In genomic region chr7:29413511-29414178, GRCh38 we compare ENCODE assay signal across 12 cellular contexts.
"Had no signal": no experiment of that assay in that cellular context is flagged by ENCODE, and none has a peak within 500 bp of the region (broad histone marks: within the 10 kb centered on the region; RNA-seq: fewer than 3 reads in every experiment).

No MANE protein-coding gene starts in this region.

- H3K4me1 ChIP-seq: ascending aorta, colonic mucosa, SJCRH30 had no signal

- DNase-seq: activated CD4-positive, alpha-beta T cell treated with anti-CD3 and anti-CD28 coated beads for 36 hours; activated CD8-positive, alpha-beta T cell treated with anti-CD3 and anti-CD28 coated beads, Interleukin-2, amount 10 ng/mL, durations not matched to agents 7 days and 5 days; activated naive CD4-positive, alpha-beta T cell; colonic mucosa; mesenchymal stem cell; retina; SJCRH30; transverse colon had no signal

- H3K4me3 ChIP-seq: ascending aorta, colonic mucosa, SJCRH30, smooth muscle cell, transverse colon had no signal

- H3K9me3 Mint-ChIP-seq: activated T-helper 1 cell treated with anti-CD3 and anti-CD28 coated beads, Interleukin-12 subunit alpha, Interleukin-12 subunit beta, Interleukin-2, Interleukin-4 antibody, amounts not matched to agents 30 ng/mL and 10 ng/mL and 1 ng/mL, durations not matched to agents 14 hours and 24 hours and 36 hours; stimulated activated memory B cell treated with anti-CD40 and anti-IgM and Interleukin-4, amounts not matched to agents 10 μg/mL and 1 μg/mL and 100 μg/mL, for 72 hours had no signal

- H3K27ac ChIP-seq: ascending aorta, colonic mucosa, SJCRH30, transverse colon had no signal

- H3K36me3 ChIP-seq: ascending aorta, colonic mucosa, SJCRH30, transverse colon had no signal

- ATAC-seq: activated CD4-positive, alpha-beta T cell treated with anti-CD3 and anti-CD28 coated beads for 36 hours; activated CD8-positive, alpha-beta T cell treated with anti-CD3 and anti-CD28 coated beads, Interleukin-2, amount 10 ng/mL, durations not matched to agents 7 days and 5 days; stimulated activated memory B cell treated with anti-CD40 and anti-IgM and Interleukin-4, amounts not matched to agents 10 μg/mL and 1 μg/mL and 100 μg/mL, for 72 hours had no signal

- H3K27me3 Mint-ChIP-seq: activated CD4-positive, alpha-beta T cell treated with anti-CD3 and anti-CD28 coated beads for 36 hours had no signal

- H3K27ac Mint-ChIP-seq: activated CD4-positive, alpha-beta T cell treated with anti-CD3 and anti-CD28 coated beads for 36 hours; activated CD8-positive, alpha-beta T cell treated with anti-CD3 and anti-CD28 coated beads, Interleukin-2, amount 10 ng/mL, durations not matched to agents 7 days and 5 days; activated T-helper 1 cell treated with anti-CD3 and anti-CD28 coated beads, Interleukin-12 subunit alpha, Interleukin-12 subunit beta, Interleukin-2, Interleukin-4 antibody, amounts not matched to agents 30 ng/mL and 10 ng/mL and 1 ng/mL, durations not matched to agents 14 hours and 24 hours and 36 hours; stimulated activated memory B cell treated with anti-CD40 and anti-IgM and Interleukin-4, amounts not matched to agents 10 μg/mL and 1 μg/mL and 100 μg/mL, for 72 hours had no signal

- H3K4me3 Mint-ChIP-seq: activated CD4-positive, alpha-beta T cell treated with anti-CD3 and anti-CD28 coated beads for 36 hours; activated CD8-positive, alpha-beta T cell treated with anti-CD3 and anti-CD28 coated beads, Interleukin-2, amount 10 ng/mL, durations not matched to agents 7 days and 5 days; activated T-helper 1 cell treated with anti-CD3 and anti-CD28 coated beads, Interleukin-12 subunit alpha, Interleukin-12 subunit beta, Interleukin-2, Interleukin-4 antibody, amounts not matched to agents 30 ng/mL and 10 ng/mL and 1 ng/mL, durations not matched to agents 14 hours and 24 hours and 36 hours; stimulated activated memory B cell treated with anti-CD40 and anti-IgM and Interleukin-4, amounts not matched to agents 10 μg/mL and 1 μg/mL and 100 μg/mL, for 72 hours had no signal

- H3K9me3 ChIP-seq: ascending aorta, colonic mucosa, SJCRH30, transverse colon had no signal

- H3K4me2 ChIP-seq: smooth muscle cell had no signal

- H3K36me3 Mint-ChIP-seq: stimulated activated memory B cell treated with anti-CD40 and anti-IgM and Interleukin-4, amounts not matched to agents 10 μg/mL and 1 μg/mL and 100 μg/mL, for 72 hours had no signal

- H3K27me3 ChIP-seq: ascending aorta, colonic mucosa, SJCRH30, transverse colon had no signal

- H3K4me1 Mint-ChIP-seq: activated CD4-positive, alpha-beta T cell treated with anti-CD3 and anti-CD28 coated beads for 36 hours; stimulated activated memory B cell treated with anti-CD40 and anti-IgM and Interleukin-4, amounts not matched to agents 10 μg/mL and 1 μg/mL and 100 μg/mL, for 72 hours had no signal
